ENCODE assay signal across 26 cellular contexts in the genomic region with DNA sequence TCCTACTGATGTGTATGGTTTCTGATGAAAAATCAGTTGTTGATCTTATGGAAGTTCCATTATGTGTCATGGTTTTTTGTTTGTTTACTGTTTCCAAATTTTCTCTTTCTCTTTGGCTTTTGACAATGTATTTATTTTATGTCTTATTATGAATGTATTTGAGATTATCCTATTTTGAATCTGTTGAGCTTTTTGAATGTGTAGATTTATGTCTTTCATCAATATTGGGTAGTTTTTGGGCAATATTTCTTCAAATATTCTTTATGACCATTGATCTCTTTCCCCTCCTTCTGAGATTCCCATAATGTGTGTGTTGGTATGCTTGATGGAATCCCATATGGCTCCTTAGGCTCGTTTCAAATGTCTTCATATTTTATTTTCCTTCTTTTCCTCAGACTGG.
"Had no signal": no experiment of that assay in that cellular context is flagged by ENCODE, and none has a peak within 500 bp of the region (broad histone marks: within the 10 kb centered on the region; RNA-seq: fewer than 3 reads in every experiment).

No MANE protein-coding gene starts in this region.

- H3K4me1 Mint-ChIP-seq: endodermal cell had no signal

- H3K27ac Mint-ChIP-seq: dendritic cell treated with granulocyte-macrophage colony-stimulating factor and Interleukin-4, amounts not matched to agents 40 ng/mL and 50 ng/mL, for 4 days; effector memory CD8-positive, alpha-beta T cell; endodermal cell had no signal

- DNase-seq: colonic mucosa; cortex of kidney; dermis blood vessel endothelial cell; dorsolateral prefrontal cortex; effector CD4-positive, alpha-beta T cell; effector CD8-positive, alpha-beta T cell; effector memory CD4-positive, alpha-beta T cell; effector memory CD8-positive, alpha-beta T cell; endodermal cell; erythroblast; esophagus squamous epithelium; foreskin fibroblast; foreskin keratinocyte; foreskin melanocyte; gastrocnemius medialis; glutamatergic neuron; head of caudate nucleus; heart left ventricle had no signal

- FAIRE-seq: endometrium, endothelial cell of umbilical vein had no signal

- H3K27me3 ChIP-seq: colonic mucosa, esophagus muscularis mucosa, esophagus squamous epithelium, foreskin keratinocyte, gastrocnemius medialis, gastroesophageal sphincter had no signal

- H3K4me1 ChIP-seq: colonic mucosa, esophagus muscularis mucosa, esophagus squamous epithelium, foreskin keratinocyte, gastrocnemius medialis, gastroesophageal sphincter, heart left ventricle had no signal

- H3K4me3 ChIP-seq: colonic mucosa, coronary artery, dorsolateral prefrontal cortex, esophagus muscularis mucosa, esophagus squamous epithelium, gastrocnemius medialis, gastroesophageal sphincter, heart left ventricle had no signal

- H3K4me3 Mint-ChIP-seq: dendritic cell treated with granulocyte-macrophage colony-stimulating factor and Interleukin-4, amounts not matched to agents 40 ng/mL and 50 ng/mL, for 4 days; effector memory CD8-positive, alpha-beta T cell; endodermal cell had no signal

- H3K27me3 Mint-ChIP-seq: dendritic cell treated with granulocyte-macrophage colony-stimulating factor and Interleukin-4, amounts not matched to agents 40 ng/mL and 50 ng/mL, for 4 days; effector memory CD8-positive, alpha-beta T cell had no signal

- H3K36me3 ChIP-seq: colonic mucosa, esophagus muscularis mucosa, esophagus squamous epithelium, gastrocnemius medialis, gastroesophageal sphincter, heart left ventricle had no signal

- H3K9me3 ChIP-seq: colonic mucosa had no signal

- ATAC-seq: effector memory CD8-positive, alpha-beta T cell; esophagus mucosa; foreskin keratinocyte; gastrocnemius medialis; gastroesophageal sphincter; heart left ventricle had no signal

- H3K27ac ChIP-seq: colonic mucosa, coronary artery, dorsolateral prefrontal cortex, epithelial cell of prostate, esophagus muscularis mucosa, esophagus squamous epithelium, foreskin keratinocyte, gastrocnemius medialis, gastroesophageal sphincter, heart left ventricle had no signal
